Comparison of ENCODE assay signal across 10 cellular contexts in genomic region chr6:148501178-148501590, GRCh38.
A peak's percentile ranks its signal among the peaks of the same experiment; 100 is the strongest.
DNase-seq lines count a peak whose midpoint lies in the region; ATAC-seq and TF ChIP-seq lines count a peak whose summit lies in the region.
"Had no signal": no experiment of that assay in that cellular context is flagged by ENCODE, and none has a peak within 500 bp of the region (broad histone marks: within the 10 kb centered on the region; RNA-seq: fewer than 3 reads in every experiment).

No MANE protein-coding gene starts in this region.

- peak overlapping the region; percentile 45 for H3K4me3 ChIP-seq in coronary artery
- no peak overlapping the region for H3K4me3 ChIP-seq in transverse colon

- H3K4me1 Mint-ChIP-seq in activated CD8-positive, alpha-beta T cell treated with anti-CD3 and anti-CD28 coated beads, Interleukin-2, amount 10 ng/mL, durations not matched to agents 7 days and 5 days (ENCODE audit: low read depth), result no peaks in the 10 kb centered on the region

- no peaks in the 10 kb centered on the region for H3K9me3 Mint-ChIP-seq in activated CD8-positive, alpha-beta T cell treated with anti-CD3 and anti-CD28 coated beads, Interleukin-2, amount 10 ng/mL, durations not matched to agents 7 days and 5 days (ENCODE audit: insufficient read depth)

- peak; percentile 88 for DNase-seq in LoVo (ENCODE audit: low spot score)
- DNase-seq in coronary artery (ENCODE audit: low spot score), result peak; percentile 89
- DNase-seq in lung microvascular endothelial cell (ENCODE audit: low read depth in 2 of 2), result peak; percentile 27 to 83
- DNase-seq in transverse colon, result peak; percentile 31
- DNase-seq in activated CD8-positive, alpha-beta T cell treated with anti-CD3 and anti-CD28 coated beads, Interleukin-2, amount 10 ng/mL, durations not matched to agents 7 days and 5 days, result no peak
- no peak for DNase-seq in iPS-NIHi11 (ENCODE audit: low spot score)
- DNase-seq in retina, result no peak
- DNase-seq: activated naive CD4-positive, alpha-beta T cell; MM.1S had no signal

- H3K36me3 ChIP-seq in transverse colon, result no peaks in the 10 kb centered on the region

- H3K4me1 ChIP-seq in transverse colon, result peaks cover 0 to 35% (median 2%) of the 10 kb centered on the region in 4 donors

- H3K27ac Mint-ChIP-seq in activated CD8-positive, alpha-beta T cell treated with anti-CD3 and anti-CD28 coated beads, Interleukin-2, amount 10 ng/mL, durations not matched to agents 7 days and 5 days, result no peak overlapping the region

- POLR2A ChIA-PET in activated CD8-positive, alpha-beta T cell treated with anti-CD3 and anti-CD28 coated beads, Interleukin-2, amount 10 ng/mL, durations not matched to agents 7 days and 5 days (lab: Charles Lee), result no interaction called here

- no peaks in the 10 kb centered on the region for H3K36me3 Mint-ChIP-seq in activated CD8-positive, alpha-beta T cell treated with anti-CD3 and anti-CD28 coated beads, Interleukin-2, amount 10 ng/mL, durations not matched to agents 7 days and 5 days (ENCODE audit: low read depth)

- intact Hi-C loops in transverse colon (cut with DNase I; ENCODE audit: low total_unique reads), result no loop called here

- TF ChIP-seq CTCF in coronary artery (IDR thresholded peaks at IDR 0.05), result no peak
- TF ChIP-seq CTCF in transverse colon (IDR thresholded peaks at IDR 0.05), result no peak

- WGBS in transverse colon (ENCODE audit: low coverage in 1 of 2), 2 donors, result 46% methylated on average over 5 of the region's 5 CpGs; no CpG with 5 or more reads in 1 of the 2 donors

- TF ChIP-seq EP300 in transverse colon (IDR thresholded peaks at IDR 0.05; ENCODE audit: low read depth), result peak; percentile 23

- no peak for TF ChIP-seq POLR2A in transverse colon (IDR thresholded peaks at IDR 0.05)

- in situ Hi-C loops in transverse colon (cut with MboI; ENCODE audit: low pct_ligation_motif_present in 1 of 4, low pct_unique_long_range_greater_than_20kb in 1 of 4, low sequenced_read_pairs in 3 of 4), result no loop called here

- no peaks in the 10 kb centered on the region for H3K9me3 ChIP-seq in transverse colon

- no peak overlapping the region for H3K4me3 Mint-ChIP-seq in activated CD8-positive, alpha-beta T cell treated with anti-CD3 and anti-CD28 coated beads, Interleukin-2, amount 10 ng/mL, durations not matched to agents 7 days and 5 days

- no peak for ATAC-seq in activated CD8-positive, alpha-beta T cell treated with anti-CD3 and anti-CD28 coated beads, Interleukin-2, amount 10 ng/mL, durations not matched to agents 7 days and 5 days
- ATAC-seq in GM18502 (IDR thresholded peaks at IDR 0.05; ENCODE audit: poor library complexity, unreplicated experiment), result no peak

- CTCF ChIA-PET in activated CD8-positive, alpha-beta T cell treated with anti-CD3 and anti-CD28 coated beads, Interleukin-2, amount 10 ng/mL, durations not matched to agents 7 days and 5 days (lab: Charles Lee), result no interaction called here

- H3K27me3 ChIP-seq in transverse colon, result no peaks in the 10 kb centered on the region

- peak overlapping the region; percentile 92 to 96 for H3K27ac ChIP-seq in coronary artery
- peak overlapping the region; percentile 53 to 70 (median 62) for H3K27ac ChIP-seq in transverse colon

- peaks cover 13% of the 10 kb centered on the region for H3K27me3 Mint-ChIP-seq in activated CD8-positive, alpha-beta T cell treated with anti-CD3 and anti-CD28 coated beads, Interleukin-2, amount 10 ng/mL, durations not matched to agents 7 days and 5 days (ENCODE audit: low read depth)

Comparison
In these comparisons a context has a peak if more than half of its experiments do, and no peak if none do; other contexts are left out.
1. DNase-seq: peak in LoVo (single experiment), coronary artery (single experiment), lung microvascular endothelial cell (2 of 2) and transverse colon (single experiment); none in activated CD8-positive, alpha-beta T cell treated with anti-CD3 and anti-CD28 coated beads, Interleukin-2, amount 10 ng/mL, durations not matched to agents 7 days and 5 days (single experiment), iPS-NIHi11 (single experiment) and retina (single experiment).